Comparison of ENCODE assay signal across 8 cellular contexts in the genomic region with DNA sequence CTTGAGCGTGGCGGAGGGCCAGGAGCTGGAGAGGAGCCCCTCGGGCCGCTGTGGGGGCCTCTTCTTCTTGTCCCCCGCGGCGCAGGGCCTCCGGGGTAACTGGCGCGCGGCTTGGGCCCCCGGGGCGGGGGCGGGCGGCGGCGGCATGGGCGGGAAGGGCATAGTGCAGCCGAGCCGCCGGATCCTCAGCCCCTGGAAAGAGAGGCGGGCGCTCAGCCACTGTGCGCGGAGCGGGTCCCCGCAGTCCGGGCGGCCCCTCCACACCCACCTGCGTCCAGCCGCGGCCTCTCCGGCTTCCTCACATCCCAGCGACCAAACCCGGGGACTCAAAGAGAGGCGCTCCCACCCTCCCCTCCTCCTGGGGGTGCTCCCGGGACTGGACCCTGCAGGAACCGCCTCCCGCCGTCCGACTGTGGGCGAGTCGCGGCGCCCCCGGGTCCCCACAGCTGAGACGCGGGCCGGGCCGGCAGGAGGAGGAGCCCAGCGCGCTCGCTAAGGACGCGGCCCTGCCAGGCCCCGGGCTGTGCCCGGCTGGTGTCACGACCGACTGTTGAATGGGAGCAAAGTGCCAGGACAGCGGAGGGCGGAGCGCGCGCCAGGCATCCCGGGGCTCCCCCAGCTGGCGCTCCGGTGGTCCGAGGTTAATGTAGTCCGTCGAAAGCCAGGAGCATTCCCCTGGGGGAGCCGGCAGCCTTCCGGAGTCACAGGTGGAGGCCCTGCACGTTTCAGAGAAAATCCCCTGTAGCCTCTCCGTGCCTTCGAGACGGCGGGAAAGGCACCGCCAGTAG. TPM values are rescaled to one million over a fixed set of nuclear protein-coding genes. Genes with fewer than 3 reads are reported as not detected.
A peak's percentile ranks its signal among the peaks of the same experiment; 100 is the strongest.
DNase-seq lines count a peak whose midpoint lies in the region; ATAC-seq and TF ChIP-seq lines count a peak whose summit lies in the region.

A gene with protein sequence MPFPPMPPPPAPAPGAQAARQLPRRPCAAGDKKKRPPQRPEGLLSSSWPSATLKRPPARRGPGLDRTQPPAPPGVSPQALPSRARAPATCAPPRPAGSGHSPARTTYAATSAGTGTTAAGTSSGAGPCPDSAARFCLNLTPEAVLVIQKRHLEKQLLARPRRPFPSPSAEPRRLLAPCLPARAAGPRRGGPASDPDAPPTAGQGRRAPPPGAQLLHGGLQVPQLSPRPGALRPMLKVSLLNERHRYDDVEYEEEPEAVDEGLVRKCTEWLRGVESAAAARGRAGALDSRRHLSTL (minus strand): TSS at position 412 of the 788 bp plus-strand sequence. CDS start 250 bp downstream, at position 162.

- H3K9me3 ChIP-seq in WERI-Rb-1 (ENCODE audit: severe bottlenecking) (no peaks in the 10 kb centered on the region), heart left ventricle (no peaks in the 10 kb centered on the region)

- 1 to 4% (median 1%) methylated on average over 32 to 78 of the region's 78 CpGs for WGBS in heart left ventricle, 4 donors

- TF ChIP-seq POLR2A in heart left ventricle (IDR thresholded peaks at IDR 0.05): no peak

- peak within 1 kb of the TSS; percentile 72 for H3K4me3 ChIP-seq in WERI-Rb-1 (ENCODE audit: low read depth, low read length)
- H3K4me3 ChIP-seq in heart left ventricle: peak within 1 kb of the TSS; percentile 37 to 63 (median 48)

- H3K27ac ChIP-seq in WERI-Rb-1 (peak within 1 kb of the TSS; percentile 60), heart left ventricle (no peak within 1 kb of the TSS)

- no peaks in the 10 kb centered on the region for H3K9me3 Mint-ChIP-seq in progenitor cell of endocrine pancreas (ENCODE audit: low read depth)

- peak; percentile 7 for DNase-seq in stimulated activated CD4-positive, alpha-beta T cell treated with anti-CD3 and anti-CD28 coated beads, Interleukin-12 subunit alpha, Interleukin-12 subunit beta, amount 100 ng/mL, for 4 hours
- DNase-seq in stimulated activated CD4-positive, alpha-beta T cell treated with anti-CD3 and anti-CD28 coated beads, Interleukin-1b, Interleukin-23, amount 100 ng/mL, for 48 hours: no peak
- DNase-seq in WERI-Rb-1: peak; percentile 53
- no peak for DNase-seq in heart left ventricle
- peak; percentile 29 for DNase-seq in progenitor cell of endocrine pancreas (ENCODE audit: low spot score, unreplicated experiment)
- DNase-seq in HPDE6-E6E7 (ENCODE audit: extremely low spot score): no peak
- no peak for DNase-seq in NCI-H1694 (lab: John Stamatoyannopoulos, UW)

- H3K4me1 ChIP-seq in heart left ventricle: peaks cover 0 to 22% (median 6%) of the 10 kb centered on the region in 12 donors

- H3K4me1 Mint-ChIP-seq in progenitor cell of endocrine pancreas (ENCODE audit: low read depth): peaks cover 1% of the 10 kb centered on the region

- H3K27me3 Mint-ChIP-seq in progenitor cell of endocrine pancreas: peaks cover 56% of the 10 kb centered on the region

- ATAC-seq in HG03025 (IDR thresholded peaks at IDR 0.05; ENCODE audit: low FRiP score, unreplicated experiment) (peak; percentile 35), heart left ventricle (peak in 3 of 4 donors; percentile 21 to 79 (median 71))

- H3K27ac Mint-ChIP-seq in progenitor cell of endocrine pancreas: no peak within 1 kb of the TSS

- peak within 1 kb of the TSS; percentile 31 for H3K4me3 Mint-ChIP-seq in progenitor cell of endocrine pancreas (ENCODE audit: low read depth)

- no peak for TF ChIP-seq CTCF in WERI-Rb-1 (IDR thresholded peaks at IDR 0.05; ENCODE audit: low read depth, low read length)
- TF ChIP-seq CTCF in heart left ventricle (IDR thresholded peaks at IDR 0.05): no peak
- no peak for TF ChIP-seq CTCF in progenitor cell of endocrine pancreas (IDR thresholded peaks at IDR 0.05; ENCODE audit: unreplicated experiment)

- no peaks in the 10 kb centered on the region for H3K36me3 Mint-ChIP-seq in progenitor cell of endocrine pancreas (ENCODE audit: insufficient read depth)

- H3K36me3 ChIP-seq in WERI-Rb-1: no peaks in the 10 kb centered on the region
- H3K36me3 ChIP-seq in heart left ventricle: no peaks in the 10 kb centered on the region

- H3K27me3 ChIP-seq in WERI-Rb-1 (ENCODE audit: insufficient read depth, low read depth, severe bottlenecking): no peaks in the 10 kb centered on the region
- peaks cover 20 to 68% (median 37%) of the 10 kb centered on the region in 9 donors for H3K27me3 ChIP-seq in heart left ventricle

- intact Hi-C loops in heart left ventricle (cut with DNase I): no loop called here

RNA-seq across cellular contexts. Expression of the gene that starts here (rescaled TPM):
- total RNA-seq in heart left ventricle (under 1 TPM in 5 of 9 donors, not detected in 4; 0.07 to 0.12 (median 0.10) TPM), progenitor cell of endocrine pancreas (0.60 and 0.93 TPM in 2 replicates)
- under 1 TPM in 1 of 2 donors, not detected in 1; 0.08 TPM for polyA plus RNA-seq in heart left ventricle

Comparison
In these comparisons a context has a peak if more than half of its experiments do, and no peak if none do; other contexts are left out.
1. DNase-seq: peak in stimulated activated CD4-positive, alpha-beta T cell treated with anti-CD3 and anti-CD28 coated beads, Interleukin-12 subunit alpha, Interleukin-12 subunit beta, amount 100 ng/mL, for 4 hours (single experiment) and WERI-Rb-1 (single experiment); none in stimulated activated CD4-positive, alpha-beta T cell treated with anti-CD3 and anti-CD28 coated beads, Interleukin-1b, Interleukin-23, amount 100 ng/mL, for 48 hours (single experiment), heart left ventricle (0 of 5), HPDE6-E6E7 (single experiment) and NCI-H1694 (single experiment).
2. Peak in ATAC-seq and H3K4me3 ChIP-seq in heart left ventricle; RNA of the gene not detected or under 1 TPM.
3. Peak in DNase-seq in progenitor cell of endocrine pancreas; RNA of the gene not detected or under 1 TPM.